8 cellular contexts compared by ENCODE assay signal in genomic region chr1:966603-967295, GRCh38. TPM values are rescaled to one million over a fixed set of nuclear protein-coding genes. Genes with fewer than 3 reads are reported as not detected.
DNase-seq lines count a peak whose midpoint lies in the region; ATAC-seq and TF ChIP-seq lines count a peak whose summit lies in the region.

No MANE protein-coding gene starts in this region.

- H3K27ac Mint-ChIP-seq in dendritic cell treated with granulocyte-macrophage colony-stimulating factor and Interleukin-4, amounts not matched to agents 40 ng/mL and 50 ng/mL, for 4 days = peak overlapping the region; percentile 37

- peak overlapping the region; percentile 94 for H3K27ac ChIP-seq in C4-2B

- peak; percentile 89 for DNase-seq in activated CD4-positive, alpha-beta T cell treated with anti-CD3 and anti-CD28 coated beads for 48 hours
- DNase-seq in lung microvascular endothelial cell (ENCODE audit: low read depth in 2 of 2) = peak; percentile 51 to 54
- peak; percentile 75 for DNase-seq in stimulated activated CD8-positive, alpha-beta memory T cell treated with anti-CD3 and anti-CD28 coated beads, Interleukin-12 subunit alpha, Interleukin-12 subunit beta, amount 100 ng/mL, for 4 hours (ENCODE audit: low read depth)

- intact Hi-C loops in dendritic cell treated with granulocyte-macrophage colony-stimulating factor and Interleukin-4, amounts not matched to agents 40 ng/mL and 50 ng/mL, for 4 days (cut with micrococcal nuclease) = no loop called here

- H3K36me3 Mint-ChIP-seq in dendritic cell treated with granulocyte-macrophage colony-stimulating factor and Interleukin-4, amounts not matched to agents 40 ng/mL and 50 ng/mL, for 4 days (ENCODE audit: low read depth) = peaks cover 36% of the 10 kb centered on the region

- peak overlapping the region; percentile 88 for H3K4me3 Mint-ChIP-seq in dendritic cell treated with granulocyte-macrophage colony-stimulating factor and Interleukin-4, amounts not matched to agents 40 ng/mL and 50 ng/mL, for 4 days

- no peak for TF ChIP-seq CTCF in C4-2B (conservative IDR thresholded peaks at IDR 0.05)

- TF ChIP-seq EP300 in Ishikawa (IDR thresholded peaks at IDR 0.05; ENCODE audit: borderline replicate concordance) = no peak

- no peak for TF ChIP-seq RAD21 in Ishikawa (IDR thresholded peaks at IDR 0.05; ENCODE audit: low read depth)

- H3K4me1 Mint-ChIP-seq in dendritic cell treated with granulocyte-macrophage colony-stimulating factor and Interleukin-4, amounts not matched to agents 40 ng/mL and 50 ng/mL, for 4 days (ENCODE audit: low read depth) = peaks cover 32% of the 10 kb centered on the region

- H3K9me3 Mint-ChIP-seq in dendritic cell treated with granulocyte-macrophage colony-stimulating factor and Interleukin-4, amounts not matched to agents 40 ng/mL and 50 ng/mL, for 4 days = no peaks in the 10 kb centered on the region

- H3K27me3 Mint-ChIP-seq in dendritic cell treated with granulocyte-macrophage colony-stimulating factor and Interleukin-4, amounts not matched to agents 40 ng/mL and 50 ng/mL, for 4 days = peaks cover 53% of the 10 kb centered on the region

- ATAC-seq in GM19467 (IDR thresholded peaks at IDR 0.05; ENCODE audit: unreplicated experiment) (peak; percentile 57), GM18870 (IDR thresholded peaks at IDR 0.05; ENCODE audit: unreplicated experiment) (no peak)

TF ChIP-seq in Ishikawa, 13 proteins besides CTCF, POLR2A, EP300 and RAD21:
- TF ChIP-seq, protein P1, sequence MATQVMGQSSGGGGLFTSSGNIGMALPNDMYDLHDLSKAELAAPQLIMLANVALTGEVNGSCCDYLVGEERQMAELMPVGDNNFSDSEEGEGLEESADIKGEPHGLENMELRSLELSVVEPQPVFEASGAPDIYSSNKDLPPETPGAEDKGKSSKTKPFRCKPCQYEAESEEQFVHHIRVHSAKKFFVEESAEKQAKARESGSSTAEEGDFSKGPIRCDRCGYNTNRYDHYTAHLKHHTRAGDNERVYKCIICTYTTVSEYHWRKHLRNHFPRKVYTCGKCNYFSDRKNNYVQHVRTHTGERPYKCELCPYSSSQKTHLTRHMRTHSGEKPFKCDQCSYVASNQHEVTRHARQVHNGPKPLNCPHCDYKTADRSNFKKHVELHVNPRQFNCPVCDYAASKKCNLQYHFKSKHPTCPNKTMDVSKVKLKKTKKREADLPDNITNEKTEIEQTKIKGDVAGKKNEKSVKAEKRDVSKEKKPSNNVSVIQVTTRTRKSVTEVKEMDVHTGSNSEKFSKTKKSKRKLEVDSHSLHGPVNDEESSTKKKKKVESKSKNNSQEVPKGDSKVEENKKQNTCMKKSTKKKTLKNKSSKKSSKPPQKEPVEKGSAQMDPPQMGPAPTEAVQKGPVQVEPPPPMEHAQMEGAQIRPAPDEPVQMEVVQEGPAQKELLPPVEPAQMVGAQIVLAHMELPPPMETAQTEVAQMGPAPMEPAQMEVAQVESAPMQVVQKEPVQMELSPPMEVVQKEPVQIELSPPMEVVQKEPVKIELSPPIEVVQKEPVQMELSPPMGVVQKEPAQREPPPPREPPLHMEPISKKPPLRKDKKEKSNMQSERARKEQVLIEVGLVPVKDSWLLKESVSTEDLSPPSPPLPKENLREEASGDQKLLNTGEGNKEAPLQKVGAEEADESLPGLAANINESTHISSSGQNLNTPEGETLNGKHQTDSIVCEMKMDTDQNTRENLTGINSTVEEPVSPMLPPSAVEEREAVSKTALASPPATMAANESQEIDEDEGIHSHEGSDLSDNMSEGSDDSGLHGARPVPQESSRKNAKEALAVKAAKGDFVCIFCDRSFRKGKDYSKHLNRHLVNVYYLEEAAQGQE (IDR thresholded peaks at IDR 0.05; ENCODE audit: low read depth) = no peak
- TF ChIP-seq, protein P2, sequence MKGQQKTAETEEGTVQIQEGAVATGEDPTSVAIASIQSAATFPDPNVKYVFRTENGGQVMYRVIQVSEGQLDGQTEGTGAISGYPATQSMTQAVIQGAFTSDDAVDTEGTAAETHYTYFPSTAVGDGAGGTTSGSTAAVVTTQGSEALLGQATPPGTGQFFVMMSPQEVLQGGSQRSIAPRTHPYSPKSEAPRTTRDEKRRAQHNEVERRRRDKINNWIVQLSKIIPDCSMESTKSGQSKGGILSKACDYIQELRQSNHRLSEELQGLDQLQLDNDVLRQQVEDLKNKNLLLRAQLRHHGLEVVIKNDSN (IDR thresholded peaks at IDR 0.05) = peak; percentile 54; the same call in 1 of the 2 replicates
- peak; percentile 50; the same call in 1 of the 2 replicates for TF ChIP-seq ZBTB7A (IDR thresholded peaks at IDR 0.05; ENCODE audit: low read depth)
- TF ChIP-seq FOXM1 (IDR thresholded peaks at IDR 0.05; ENCODE audit: borderline replicate concordance, low read depth) = no peak
- TF ChIP-seq, protein P3, sequence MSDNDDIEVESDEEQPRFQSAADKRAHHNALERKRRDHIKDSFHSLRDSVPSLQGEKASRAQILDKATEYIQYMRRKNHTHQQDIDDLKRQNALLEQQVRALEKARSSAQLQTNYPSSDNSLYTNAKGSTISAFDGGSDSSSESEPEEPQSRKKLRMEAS (IDR thresholded peaks at IDR 0.05) = peak; percentile 71; the same call in 1 of the 2 replicates

RNA-seq across cellular contexts. Expression of gene PLEKHN1, which starts 0.5 kb away (rescaled TPM):
- total RNA-seq in lung microvascular endothelial cell = under 0.01 and 0.22 TPM in 2 replicates

RNA-seq across cellular contexts. Expression of gene KLHL17, which starts 6.4 kb away (rescaled TPM):
- total RNA-seq in lung microvascular endothelial cell = 2.2 and 3.6 TPM in 2 replicates

RNA-seq across cellular contexts. Expression of gene NOC2L, which starts 7.7 kb away (rescaled TPM):
- 51.4 and 58.3 TPM in 2 replicates for total RNA-seq in lung microvascular endothelial cell

RNA-seq across cellular contexts. Expression of gene PERM1, which starts 15.1 kb away (rescaled TPM):
- not detected in 2 replicates for total RNA-seq in lung microvascular endothelial cell

RNA-seq across cellular contexts. Expression of gene HES4, which starts 33.1 kb away (rescaled TPM):
- 23.3 and 24.8 TPM in 2 replicates for total RNA-seq in lung microvascular endothelial cell
